1 cellular context compared by ENCODE assay signal in genomic region chr10:109852004-109852717, GRCh38.
TF ChIP-seq lines count a peak whose summit lies in the region.

No MANE protein-coding gene starts in this region.

TF ChIP-seq in HepG2, 621 proteins besides CTCF, POLR2A, EP300 and RAD21 (continued from another document):
- TF ChIP-seq FOXK2 (IDR thresholded peaks at IDR 0.05) (no peak), NR0B2 (CRISPR knock-in tag; IDR thresholded peaks at IDR 0.05) (no peak), BORCS8-MEF2B (CRISPR knock-in tag; IDR thresholded peaks at IDR 0.05) (0 out of 2 replicates have a peak, but pooled peaks have one; percentile 30), PAX8 (CRISPR knock-in tag; IDR thresholded peaks at IDR 0.05; ENCODE audit: borderline replicate concordance) (0 out of 2 replicates have a peak, but pooled peaks have one; percentile 38), ZNF317 (CRISPR knock-in tag; IDR thresholded peaks at IDR 0.05) (no peak), XRCC5 (optimal IDR thresholded peaks at IDR 0.05; ENCODE audit: low read length) (peak; percentile 42), HNF1A (IDR thresholded peaks at IDR 0.05; ENCODE audit: low read depth) (no peak), HNF1A (CRISPR knock-in tag; IDR thresholded peaks at IDR 0.05; ENCODE audit: borderline replicate concordance) (no peak), HNRNPK (IDR thresholded peaks at IDR 0.05; ENCODE audit: low read depth, low read length, poor library complexity, severe bottlenecking) (no peak), CERS6 (CRISPR knock-in tag; IDR thresholded peaks at IDR 0.05) (no peak), ZNF33B (CRISPR knock-in tag; IDR thresholded peaks at IDR 0.05) (no peak), ZNF709 (CRISPR knock-in tag; IDR thresholded peaks at IDR 0.05) (no peak), TBL1XR1 (IDR thresholded peaks at IDR 0.05; ENCODE audit: borderline replicate concordance, low read length, partially characterized antibody) (no peak), KDM3A (CRISPR knock-in tag; IDR thresholded peaks at IDR 0.05; ENCODE audit: low read depth) (no peak), ZNF737 (CRISPR knock-in tag; IDR thresholded peaks at IDR 0.05; ENCODE audit: borderline replicate concordance) (no peak), SMC3 (IDR thresholded peaks at IDR 0.05; ENCODE audit: low read length) (peak; percentile 56), CREM (IDR thresholded peaks at IDR 0.05) (no peak), CREM (CRISPR knock-in tag; IDR thresholded peaks at IDR 0.05) (no peak), PHF21A (CRISPR knock-in tag; IDR thresholded peaks at IDR 0.05) (no peak), HDAC1 (CRISPR knock-in tag; IDR thresholded peaks at IDR 0.05) (no peak)
